In the genomic region with DNA sequence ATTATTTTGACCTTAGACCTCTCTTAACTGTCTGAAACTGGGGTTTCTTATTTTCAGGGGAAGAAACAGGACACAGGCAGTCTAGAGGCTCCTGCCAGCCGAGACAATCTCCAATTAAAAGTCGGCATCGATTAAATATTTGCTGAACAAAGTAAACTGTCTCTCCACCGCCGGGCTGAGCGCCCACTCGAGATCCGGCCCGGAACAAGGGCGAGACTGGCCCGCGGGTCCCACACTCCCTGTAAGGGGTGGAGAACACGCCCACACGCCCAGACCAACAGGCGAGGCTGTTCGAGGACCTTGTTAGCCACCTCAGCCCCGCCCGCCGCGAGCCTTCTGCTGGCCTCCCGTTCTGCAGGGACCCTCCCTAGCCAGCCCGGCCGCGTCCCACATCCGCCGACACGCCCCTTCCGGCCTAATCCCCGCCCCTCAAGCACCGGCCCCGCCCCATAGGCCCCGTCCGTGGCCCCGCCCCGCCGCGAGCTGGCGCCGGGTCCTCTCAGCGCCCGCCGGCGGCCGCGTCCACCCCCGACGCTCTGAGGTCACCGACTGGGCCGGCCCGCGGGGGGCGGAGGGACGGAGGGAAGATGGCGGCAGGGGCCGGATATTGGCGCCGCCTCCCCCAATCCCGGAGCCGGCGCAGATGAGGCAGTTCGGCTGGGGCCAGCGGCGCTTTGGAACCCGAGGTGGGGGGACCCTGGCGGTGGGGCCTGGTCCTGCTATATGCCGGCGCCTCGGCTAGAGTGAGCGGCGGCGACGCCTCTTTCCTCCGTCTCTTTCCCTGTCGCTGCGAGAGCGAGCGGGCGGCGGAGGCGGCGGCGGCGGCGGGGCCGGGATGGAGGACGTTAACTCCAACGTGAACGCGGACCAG, we compare ENCODE assay signal across 7 cellular contexts.
A peak's percentile ranks its signal among the peaks of the same experiment; 100 is the strongest.
DNase-seq lines count a peak whose midpoint lies in the region; ATAC-seq and TF ChIP-seq lines count a peak whose summit lies in the region.

A gene (plus strand): TSS at position 625 of the 871 bp plus-strand sequence. CDS start 211 bp downstream, at position 836.

- ATAC-seq in GM18508 (IDR thresholded peaks at IDR 0.05; ENCODE audit: insufficient read depth, unreplicated experiment) (peak; percentile 73), HG03025 (IDR thresholded peaks at IDR 0.05; ENCODE audit: low FRiP score, unreplicated experiment) (peak; percentile 86)

- in situ Hi-C loops in astrocyte of the spinal cord (cut with HindIII; ENCODE audit: low sequenced_read_pairs), result no loop called here

- H3K4me3 ChIP-seq in astrocyte of the spinal cord (ENCODE audit: low read depth, low read length) (peak within 1 kb of the TSS; percentile 94), retinal pigment epithelial cell (ENCODE audit: low read length) (peak within 1 kb of the TSS; percentile 73)

- peak; percentile 98 to 99 for DNase-seq in NCI-H2081 (lab: John Stamatoyannopoulos, UW)
- peak; percentile 99 for DNase-seq in T1000 (lab: John Stamatoyannopoulos, UW)
- DNase-seq in astrocyte of the spinal cord (ENCODE audit: low read depth, low spot score), result peak; percentile 99
- peak; percentile 94 to 98 for DNase-seq in hippocampal formation (lab: John Stamatoyannopoulos, UW)
- peak; percentile 90 for DNase-seq in retinal pigment epithelial cell (ENCODE audit: low read depth)

- TF ChIP-seq CTCF in astrocyte of the spinal cord (IDR thresholded peaks at IDR 0.05; ENCODE audit: low read depth, low read length), result peak; percentile 39
- TF ChIP-seq CTCF in retinal pigment epithelial cell (conservative IDR thresholded peaks at IDR 0.05; ENCODE audit: low read depth, low read length), result peak; percentile 41

Comparison
In these comparisons a context has a peak if more than half of its experiments do, and no peak if none do; other contexts are left out.
1. Peak in every context shown above with its lines: DNase-seq, ATAC-seq and H3K4me3 ChIP-seq.